In the genomic region with DNA sequence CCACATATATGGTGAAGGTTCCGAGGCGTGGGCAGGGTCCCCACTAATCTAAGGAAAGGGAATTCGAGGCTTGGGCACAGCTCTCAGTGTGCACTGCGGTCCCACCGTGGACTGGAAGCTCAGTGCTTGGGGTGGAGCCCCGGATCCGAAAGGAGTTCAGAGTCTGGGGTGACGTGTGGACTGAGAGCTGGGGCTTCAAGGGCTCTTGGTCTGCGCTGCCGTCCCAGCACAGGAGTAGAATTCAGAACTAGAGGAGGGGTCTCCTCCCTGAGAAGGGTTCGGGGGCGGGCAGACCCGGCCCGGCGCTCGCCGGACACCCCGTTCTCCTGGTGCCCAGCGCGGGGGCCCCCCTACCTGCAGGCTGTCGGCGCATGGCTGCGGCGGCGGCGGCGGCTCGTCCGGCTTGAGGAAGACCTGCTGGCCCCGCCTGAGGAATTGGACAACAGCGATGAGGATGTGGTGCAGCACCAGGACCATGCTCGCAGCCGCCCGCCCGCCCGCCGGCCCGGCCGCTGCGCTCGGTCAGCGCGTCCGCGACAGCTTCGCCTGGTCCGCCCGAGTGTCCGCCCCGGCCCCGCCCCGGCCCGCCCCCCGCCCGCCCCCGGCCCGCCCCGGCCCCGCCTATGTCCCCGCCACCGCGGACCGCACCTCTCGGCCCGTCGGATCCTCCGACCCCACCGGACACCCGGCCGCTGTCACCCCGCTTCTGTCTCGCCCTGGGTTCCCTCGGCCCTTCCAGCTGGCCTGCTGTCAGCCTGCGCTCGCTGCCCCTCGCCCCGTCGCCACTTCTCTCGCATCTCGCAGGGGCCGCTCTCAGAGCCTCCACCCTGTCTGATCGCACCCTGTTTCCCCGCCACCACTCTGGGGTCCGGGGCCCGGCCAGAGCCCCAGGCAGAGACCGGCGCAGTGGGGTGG, we compare ENCODE assay signal across 8 cellular contexts. TPM values are rescaled to one million over a fixed set of nuclear protein-coding genes. Genes with fewer than 3 reads are reported as not detected.
DNase-seq lines count a peak whose midpoint lies in the region; ATAC-seq, FAIRE-seq and TF ChIP-seq lines count a peak whose summit lies in the region.

No MANE protein-coding gene starts in this region.

- no peaks in the 10 kb centered on the region for H3K9me3 ChIP-seq in CD4-positive, CD25-positive, alpha-beta regulatory T cell (ENCODE audit: control insufficient read depth in 2 of 2, low read length in 2 of 2)

- peak overlapping the region in 2 of 4 donors; percentile 41 to 77 for H3K4me3 Mint-ChIP-seq in CD4-positive, CD25-positive, alpha-beta regulatory T cell
- H3K4me3 Mint-ChIP-seq in activated T-cell treated with anti-CD3 and anti-CD28 coated beads, Interleukin-2, amount 50 U/mL, for 72 hours = peak overlapping the region; percentile 61 to 71
- peak overlapping the region; percentile 70 for H3K4me3 Mint-ChIP-seq in osteocyte (ENCODE audit: unreplicated experiment)

- peaks cover 10% of the 10 kb centered on the region for H3K27me3 Mint-ChIP-seq in CD4-positive, CD25-positive, alpha-beta regulatory T cell
- H3K27me3 Mint-ChIP-seq in activated T-cell treated with anti-CD3 and anti-CD28 coated beads, Interleukin-2, amount 50 U/mL, for 72 hours (ENCODE audit: low read depth) = peaks cover 5% of the 10 kb centered on the region
- peaks cover 13% of the 10 kb centered on the region for H3K27me3 Mint-ChIP-seq in osteocyte (ENCODE audit: unreplicated experiment)

- no peak overlapping the region for H3K27ac ChIP-seq in CD4-positive, CD25-positive, alpha-beta regulatory T cell (ENCODE audit: insufficient read depth, low read length, poor library complexity, severe bottlenecking)

- H3K4me1 Mint-ChIP-seq in CD4-positive, CD25-positive, alpha-beta regulatory T cell = peaks cover 0 to 9% (median 3%) of the 10 kb centered on the region in 4 donors
- H3K4me1 Mint-ChIP-seq in activated T-cell treated with anti-CD3 and anti-CD28 coated beads, Interleukin-2, amount 50 U/mL, for 72 hours (ENCODE audit: low read depth) = peaks cover 3% of the 10 kb centered on the region
- H3K4me1 Mint-ChIP-seq in osteocyte (ENCODE audit: unreplicated experiment) = peaks cover 2% of the 10 kb centered on the region

- peak; percentile 13 to 28 for ATAC-seq in CD4-positive, CD25-positive, alpha-beta regulatory T cell (ENCODE audit: low read depth in 2 of 2)
- ATAC-seq in activated T-cell treated with anti-CD3 and anti-CD28 coated beads, Interleukin-2, amount 50 U/mL, for 72 hours (replicated peaks in 1 of 2) = peak; percentile 53 to 60
- ATAC-seq in HG02981 (IDR thresholded peaks at IDR 0.05; ENCODE audit: unreplicated experiment) = no peak

- peaks cover 11% of the 10 kb centered on the region for H3K27me3 ChIP-seq in CD4-positive, CD25-positive, alpha-beta regulatory T cell (ENCODE audit: control insufficient read depth, insufficient read depth, low read length)

- no peak for DNase-seq in CD4-positive, CD25-positive, alpha-beta regulatory T cell
- DNase-seq in HK-2 (ENCODE audit: unreplicated experiment) = peak; percentile 42
- peak; percentile 20 to 33 for DNase-seq in activated T-cell treated with anti-CD3 and anti-CD28 coated beads, Interleukin-2, amount 50 U/mL, for 72 hours
- DNase-seq in germinal center (ENCODE audit: low spot score) = peak; percentile 33
- no peak for DNase-seq in osteocyte (ENCODE audit: extremely low spot score, unreplicated experiment)
- DNase-seq in GM19239 (ENCODE audit: insufficient read length, low spot score) = no peak
- no peak for DNase-seq in NCI-H526 treated with DMSO at 0.1 percent for 48 hours (lab: John Stamatoyannopoulos, UW)

- TF ChIP-seq CTCF in osteocyte (IDR thresholded peaks at IDR 0.05) = no peak

- no peaks in the 10 kb centered on the region for H3K36me3 ChIP-seq in CD4-positive, CD25-positive, alpha-beta regulatory T cell (ENCODE audit: control insufficient read depth, insufficient read depth, low read length)

- no peak overlapping the region for H3K4me3 ChIP-seq in CD4-positive, CD25-positive, alpha-beta regulatory T cell (ENCODE audit: low read depth, low read length)

- H3K4me1 ChIP-seq in CD4-positive, CD25-positive, alpha-beta regulatory T cell (ENCODE audit: control insufficient read depth, insufficient read depth, low read length, poor library complexity, severe bottlenecking) = peaks cover 19% of the 10 kb centered on the region

- H3K36me3 Mint-ChIP-seq in CD4-positive, CD25-positive, alpha-beta regulatory T cell = no peaks in the 10 kb centered on the region
- no peaks in the 10 kb centered on the region for H3K36me3 Mint-ChIP-seq in activated T-cell treated with anti-CD3 and anti-CD28 coated beads, Interleukin-2, amount 50 U/mL, for 72 hours (ENCODE audit: insufficient read depth in 2 of 2)
- no peaks in the 10 kb centered on the region for H3K36me3 Mint-ChIP-seq in osteocyte (ENCODE audit: unreplicated experiment)

- no peak overlapping the region for H3K27ac Mint-ChIP-seq in CD4-positive, CD25-positive, alpha-beta regulatory T cell
- H3K27ac Mint-ChIP-seq in activated T-cell treated with anti-CD3 and anti-CD28 coated beads, Interleukin-2, amount 50 U/mL, for 72 hours = no peak overlapping the region
- H3K27ac Mint-ChIP-seq in osteocyte (ENCODE audit: unreplicated experiment) = no peak overlapping the region

- no peak for FAIRE-seq in GM19239 (lab: Jason Lieb, UNC)

- H3K9me3 Mint-ChIP-seq in CD4-positive, CD25-positive, alpha-beta regulatory T cell = no peaks in the 10 kb centered on the region
- H3K9me3 Mint-ChIP-seq in activated T-cell treated with anti-CD3 and anti-CD28 coated beads, Interleukin-2, amount 50 U/mL, for 72 hours = no peaks in the 10 kb centered on the region
- H3K9me3 Mint-ChIP-seq in osteocyte (ENCODE audit: unreplicated experiment) = no peaks in the 10 kb centered on the region

RNA-seq across cellular contexts. Expression of a gene that starts 32.1 kb away (rescaled TPM):
- total RNA-seq in CD4-positive, CD25-positive, alpha-beta regulatory T cell = 6.7 TPM
- not detected for polyA plus RNA-seq in CD4-positive, CD25-positive, alpha-beta regulatory T cell
- 1 to 10 TPM in 1 of 2 donors, under 1 TPM in 1; 0.77 to 1.7 TPM for total RNA-seq in activated T-cell treated with anti-CD3 and anti-CD28 coated beads, Interleukin-2, amount 50 U/mL, for 72 hours
- total RNA-seq in osteocyte = not detected in 2 replicates

Comparison
In these comparisons a context has a peak if more than half of its experiments do, and no peak if none do; other contexts are left out.
1. DNase-seq: peak in HK-2 (single experiment), activated T-cell treated with anti-CD3 and anti-CD28 coated beads, Interleukin-2, amount 50 U/mL, for 72 hours (2 of 2) and germinal center (single experiment); none in CD4-positive, CD25-positive, alpha-beta regulatory T cell (0 of 3), osteocyte (single experiment), GM19239 (single experiment) and NCI-H526 treated with DMSO at 0.1 percent for 48 hours (single experiment).